Comparison of ENCODE assay signal across 1 cellular context in the genomic region with DNA sequence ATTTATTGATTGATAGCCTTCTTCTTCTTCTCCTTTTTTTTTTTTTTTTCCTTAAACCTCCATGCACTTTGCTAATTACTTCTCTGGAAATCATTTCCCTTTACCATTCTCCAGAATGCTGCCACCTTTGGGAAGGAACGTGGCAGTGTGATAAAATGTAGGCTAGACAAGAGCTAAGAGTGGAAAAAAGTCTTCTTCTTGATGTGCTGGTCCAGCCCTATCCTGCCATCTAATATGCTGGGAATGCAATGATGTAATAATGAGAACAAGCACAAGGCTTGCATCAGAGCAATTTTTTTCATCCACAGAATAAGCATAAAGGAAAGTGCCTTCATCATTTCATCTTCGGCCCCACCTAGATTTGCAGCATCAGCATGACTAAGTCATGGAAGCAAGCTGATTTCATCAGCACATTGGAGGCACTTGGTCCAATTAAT.
TF ChIP-seq lines count a peak whose summit lies in the region.

No MANE protein-coding gene starts in this region.

TF ChIP-seq in A549, 52 proteins besides CTCF, POLR2A, EP300 and RAD21 (continued from another document):
- no peak for TF ChIP-seq POLR2AphosphoS2 (conservative IDR thresholded peaks at IDR 0.05; ENCODE audit: low read length)
- TF ChIP-seq, protein P1, sequence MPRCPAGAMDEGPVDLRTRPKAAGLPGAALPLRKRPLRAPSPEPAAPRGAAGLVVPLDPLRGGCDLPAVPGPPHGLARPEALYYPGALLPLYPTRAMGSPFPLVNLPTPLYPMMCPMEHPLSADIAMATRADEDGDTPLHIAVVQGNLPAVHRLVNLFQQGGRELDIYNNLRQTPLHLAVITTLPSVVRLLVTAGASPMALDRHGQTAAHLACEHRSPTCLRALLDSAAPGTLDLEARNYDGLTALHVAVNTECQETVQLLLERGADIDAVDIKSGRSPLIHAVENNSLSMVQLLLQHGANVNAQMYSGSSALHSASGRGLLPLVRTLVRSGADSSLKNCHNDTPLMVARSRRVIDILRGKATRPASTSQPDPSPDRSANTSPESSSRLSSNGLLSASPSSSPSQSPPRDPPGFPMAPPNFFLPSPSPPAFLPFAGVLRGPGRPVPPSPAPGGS (IDR thresholded peaks at IDR 0.05) = no peak
- TF ChIP-seq HOXB13 (CRISPR knock-in tag; IDR thresholded peaks at IDR 0.05; ENCODE audit: low read depth) = no peak
- peak; percentile 59; the same call in 1 of the 2 replicates for TF ChIP-seq JUNB (IDR thresholded peaks at IDR 0.05)
- TF ChIP-seq HEYL (CRISPR knock-in tag; IDR thresholded peaks at IDR 0.05) = no peak
- TF ChIP-seq, protein P2, sequence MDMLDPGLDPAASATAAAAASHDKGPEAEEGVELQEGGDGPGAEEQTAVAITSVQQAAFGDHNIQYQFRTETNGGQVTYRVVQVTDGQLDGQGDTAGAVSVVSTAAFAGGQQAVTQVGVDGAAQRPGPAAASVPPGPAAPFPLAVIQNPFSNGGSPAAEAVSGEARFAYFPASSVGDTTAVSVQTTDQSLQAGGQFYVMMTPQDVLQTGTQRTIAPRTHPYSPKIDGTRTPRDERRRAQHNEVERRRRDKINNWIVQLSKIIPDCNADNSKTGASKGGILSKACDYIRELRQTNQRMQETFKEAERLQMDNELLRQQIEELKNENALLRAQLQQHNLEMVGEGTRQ (IDR thresholded peaks at IDR 0.05) = no peak
- no peak for TF ChIP-seq NR3C1 (IDR thresholded peaks at IDR 0.05)
- TF ChIP-seq TFCP2L1 (CRISPR knock-in tag; IDR thresholded peaks at IDR 0.05) = no peak
- TF ChIP-seq, protein P3, sequence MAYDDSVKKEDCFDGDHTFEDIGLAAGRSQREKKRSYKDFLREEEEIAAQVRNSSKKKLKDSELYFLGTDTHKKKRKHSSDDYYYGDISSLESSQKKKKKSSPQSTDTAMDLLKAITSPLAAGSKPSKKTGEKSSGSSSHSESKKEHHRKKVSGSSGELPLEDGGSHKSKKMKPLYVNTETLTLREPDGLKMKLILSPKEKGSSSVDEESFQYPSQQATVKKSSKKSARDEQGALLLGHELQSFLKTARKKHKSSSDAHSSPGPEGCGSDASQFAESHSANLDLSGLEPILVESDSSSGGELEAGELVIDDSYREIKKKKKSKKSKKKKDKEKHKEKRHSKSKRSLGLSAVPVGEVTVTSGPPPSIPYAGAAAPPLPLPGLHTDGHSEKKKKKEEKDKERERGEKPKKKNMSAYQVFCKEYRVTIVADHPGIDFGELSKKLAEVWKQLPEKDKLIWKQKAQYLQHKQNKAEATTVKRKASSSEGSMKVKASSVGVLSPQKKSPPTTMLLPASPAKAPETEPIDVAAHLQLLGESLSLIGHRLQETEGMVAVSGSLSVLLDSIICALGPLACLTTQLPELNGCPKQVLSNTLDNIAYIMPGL (CRISPR knock-in tag; IDR thresholded peaks at IDR 0.05; ENCODE audit: borderline replicate concordance) = no peak
- TF ChIP-seq BHLHE40 (IDR thresholded peaks at IDR 0.05; ENCODE audit: low read depth, low read length) = no peak
- TF ChIP-seq NPAS2 (CRISPR knock-in tag; IDR thresholded peaks at IDR 0.05; ENCODE audit: borderline replicate concordance) = no peak
- TF ChIP-seq RFX5 (IDR thresholded peaks at IDR 0.05) = no peak
- TF ChIP-seq, protein P4, sequence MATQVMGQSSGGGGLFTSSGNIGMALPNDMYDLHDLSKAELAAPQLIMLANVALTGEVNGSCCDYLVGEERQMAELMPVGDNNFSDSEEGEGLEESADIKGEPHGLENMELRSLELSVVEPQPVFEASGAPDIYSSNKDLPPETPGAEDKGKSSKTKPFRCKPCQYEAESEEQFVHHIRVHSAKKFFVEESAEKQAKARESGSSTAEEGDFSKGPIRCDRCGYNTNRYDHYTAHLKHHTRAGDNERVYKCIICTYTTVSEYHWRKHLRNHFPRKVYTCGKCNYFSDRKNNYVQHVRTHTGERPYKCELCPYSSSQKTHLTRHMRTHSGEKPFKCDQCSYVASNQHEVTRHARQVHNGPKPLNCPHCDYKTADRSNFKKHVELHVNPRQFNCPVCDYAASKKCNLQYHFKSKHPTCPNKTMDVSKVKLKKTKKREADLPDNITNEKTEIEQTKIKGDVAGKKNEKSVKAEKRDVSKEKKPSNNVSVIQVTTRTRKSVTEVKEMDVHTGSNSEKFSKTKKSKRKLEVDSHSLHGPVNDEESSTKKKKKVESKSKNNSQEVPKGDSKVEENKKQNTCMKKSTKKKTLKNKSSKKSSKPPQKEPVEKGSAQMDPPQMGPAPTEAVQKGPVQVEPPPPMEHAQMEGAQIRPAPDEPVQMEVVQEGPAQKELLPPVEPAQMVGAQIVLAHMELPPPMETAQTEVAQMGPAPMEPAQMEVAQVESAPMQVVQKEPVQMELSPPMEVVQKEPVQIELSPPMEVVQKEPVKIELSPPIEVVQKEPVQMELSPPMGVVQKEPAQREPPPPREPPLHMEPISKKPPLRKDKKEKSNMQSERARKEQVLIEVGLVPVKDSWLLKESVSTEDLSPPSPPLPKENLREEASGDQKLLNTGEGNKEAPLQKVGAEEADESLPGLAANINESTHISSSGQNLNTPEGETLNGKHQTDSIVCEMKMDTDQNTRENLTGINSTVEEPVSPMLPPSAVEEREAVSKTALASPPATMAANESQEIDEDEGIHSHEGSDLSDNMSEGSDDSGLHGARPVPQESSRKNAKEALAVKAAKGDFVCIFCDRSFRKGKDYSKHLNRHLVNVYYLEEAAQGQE (IDR thresholded peaks at IDR 0.05) = no peak
- peak in 1 of 2 experiments; percentile 36; a peak in 2 of 5 replicates for TF ChIP-seq JUN (IDR thresholded peaks at IDR 0.05)
- no peak for TF ChIP-seq RCOR1 (IDR thresholded peaks at IDR 0.05; ENCODE audit: low read depth, low read length)
- peak; percentile 74 for TF ChIP-seq NFE2L2 (conservative IDR thresholded peaks at IDR 0.05; ENCODE audit: low read length)
- no peak for TF ChIP-seq ZC3H11A (IDR thresholded peaks at IDR 0.05)
- TF ChIP-seq, protein P5, sequence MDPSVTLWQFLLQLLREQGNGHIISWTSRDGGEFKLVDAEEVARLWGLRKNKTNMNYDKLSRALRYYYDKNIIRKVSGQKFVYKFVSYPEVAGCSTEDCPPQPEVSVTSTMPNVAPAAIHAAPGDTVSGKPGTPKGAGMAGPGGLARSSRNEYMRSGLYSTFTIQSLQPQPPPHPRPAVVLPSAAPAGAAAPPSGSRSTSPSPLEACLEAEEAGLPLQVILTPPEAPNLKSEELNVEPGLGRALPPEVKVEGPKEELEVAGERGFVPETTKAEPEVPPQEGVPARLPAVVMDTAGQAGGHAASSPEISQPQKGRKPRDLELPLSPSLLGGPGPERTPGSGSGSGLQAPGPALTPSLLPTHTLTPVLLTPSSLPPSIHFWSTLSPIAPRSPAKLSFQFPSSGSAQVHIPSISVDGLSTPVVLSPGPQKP (IDR thresholded peaks at IDR 0.05; ENCODE audit: low read depth, low read length) = no peak
- peak; percentile 97 for TF ChIP-seq MAFK (IDR thresholded peaks at IDR 0.05; ENCODE audit: partially characterized antibody)
